In the genomic region with DNA sequence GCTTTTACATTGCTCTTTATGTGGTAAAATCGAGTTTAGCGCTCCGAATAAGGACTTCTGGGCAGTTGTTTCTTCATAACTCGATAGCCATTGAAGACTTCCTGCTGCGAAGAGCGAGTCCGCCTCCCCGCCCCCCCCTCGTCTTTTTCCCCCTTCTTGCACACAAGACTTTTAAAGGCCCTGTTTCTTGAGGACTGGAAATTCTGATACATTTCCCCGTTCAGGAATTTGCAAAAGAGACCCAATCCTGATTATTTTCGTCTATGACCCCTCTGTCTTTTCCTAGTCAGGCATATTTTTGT, we compare ENCODE assay signal across 2 cellular contexts.
TF ChIP-seq lines count a peak whose summit lies in the region.

No MANE protein-coding gene starts in this region.

TF ChIP-seq in K562, 482 proteins besides CTCF, POLR2A, EP300 and RAD21 (continues in another document):
- TF ChIP-seq ZNF197 (CRISPR knock-in tag; IDR thresholded peaks at IDR 0.05; ENCODE audit: low read depth): 0 out of 2 replicates have a peak, but pooled peaks have one; percentile 15
- TF ChIP-seq PRPF4 (IDR thresholded peaks at IDR 0.05; ENCODE audit: insufficient read depth, low read depth, low read length, poor library complexity, severe bottlenecking): no peak
- TF ChIP-seq, protein P1, sequence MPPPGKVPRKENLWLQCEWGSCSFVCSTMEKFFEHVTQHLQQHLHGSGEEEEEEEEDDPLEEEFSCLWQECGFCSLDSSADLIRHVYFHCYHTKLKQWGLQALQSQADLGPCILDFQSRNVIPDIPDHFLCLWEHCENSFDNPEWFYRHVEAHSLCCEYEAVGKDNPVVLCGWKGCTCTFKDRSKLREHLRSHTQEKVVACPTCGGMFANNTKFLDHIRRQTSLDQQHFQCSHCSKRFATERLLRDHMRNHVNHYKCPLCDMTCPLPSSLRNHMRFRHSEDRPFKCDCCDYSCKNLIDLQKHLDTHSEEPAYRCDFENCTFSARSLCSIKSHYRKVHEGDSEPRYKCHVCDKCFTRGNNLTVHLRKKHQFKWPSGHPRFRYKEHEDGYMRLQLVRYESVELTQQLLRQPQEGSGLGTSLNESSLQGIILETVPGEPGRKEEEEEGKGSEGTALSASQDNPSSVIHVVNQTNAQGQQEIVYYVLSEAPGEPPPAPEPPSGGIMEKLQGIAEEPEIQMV (tag; conservative IDR thresholded peaks at IDR 0.05; ENCODE audit: low read depth): 0 out of 2 replicates have a peak, but pooled peaks have one; percentile 36
- TF ChIP-seq, protein P2, sequence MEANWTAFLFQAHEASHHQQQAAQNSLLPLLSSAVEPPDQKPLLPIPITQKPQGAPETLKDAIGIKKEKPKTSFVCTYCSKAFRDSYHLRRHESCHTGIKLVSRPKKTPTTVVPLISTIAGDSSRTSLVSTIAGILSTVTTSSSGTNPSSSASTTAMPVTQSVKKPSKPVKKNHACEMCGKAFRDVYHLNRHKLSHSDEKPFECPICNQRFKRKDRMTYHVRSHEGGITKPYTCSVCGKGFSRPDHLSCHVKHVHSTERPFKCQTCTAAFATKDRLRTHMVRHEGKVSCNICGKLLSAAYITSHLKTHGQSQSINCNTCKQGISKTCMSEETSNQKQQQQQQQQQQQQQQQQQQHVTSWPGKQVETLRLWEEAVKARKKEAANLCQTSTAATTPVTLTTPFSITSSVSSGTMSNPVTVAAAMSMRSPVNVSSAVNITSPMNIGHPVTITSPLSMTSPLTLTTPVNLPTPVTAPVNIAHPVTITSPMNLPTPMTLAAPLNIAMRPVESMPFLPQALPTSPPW (CRISPR knock-in tag; IDR thresholded peaks at IDR 0.05): peak; percentile 88
- TF ChIP-seq, protein P3, sequence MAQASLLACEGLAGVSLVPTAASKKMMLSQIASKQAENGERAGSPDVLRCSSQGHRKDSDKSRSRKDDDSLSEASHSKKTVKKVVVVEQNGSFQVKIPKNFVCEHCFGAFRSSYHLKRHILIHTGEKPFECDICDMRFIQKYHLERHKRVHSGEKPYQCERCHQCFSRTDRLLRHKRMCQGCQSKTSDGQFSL (CRISPR knock-in tag; IDR thresholded peaks at IDR 0.05): peak; percentile 82
- TF ChIP-seq, protein P3 (tag; IDR thresholded peaks at IDR 0.05): peak in 1 of 2 experiments; percentile 78; a peak in 2 of 4 replicates
- peak; percentile 44; the same call in 1 of the 2 replicates for TF ChIP-seq NFATC3 (IDR thresholded peaks at IDR 0.05)
- 0 out of 4 replicates have a peak, but pooled peaks of 1 of the 2 experiments have one; percentile 9 for TF ChIP-seq MAZ (CRISPR knock-in tag; conservative IDR thresholded peaks at IDR 0.05 in 1 of 2, IDR thresholded peaks at IDR 0.05 in 1 of 2)
- TF ChIP-seq, protein P4, sequence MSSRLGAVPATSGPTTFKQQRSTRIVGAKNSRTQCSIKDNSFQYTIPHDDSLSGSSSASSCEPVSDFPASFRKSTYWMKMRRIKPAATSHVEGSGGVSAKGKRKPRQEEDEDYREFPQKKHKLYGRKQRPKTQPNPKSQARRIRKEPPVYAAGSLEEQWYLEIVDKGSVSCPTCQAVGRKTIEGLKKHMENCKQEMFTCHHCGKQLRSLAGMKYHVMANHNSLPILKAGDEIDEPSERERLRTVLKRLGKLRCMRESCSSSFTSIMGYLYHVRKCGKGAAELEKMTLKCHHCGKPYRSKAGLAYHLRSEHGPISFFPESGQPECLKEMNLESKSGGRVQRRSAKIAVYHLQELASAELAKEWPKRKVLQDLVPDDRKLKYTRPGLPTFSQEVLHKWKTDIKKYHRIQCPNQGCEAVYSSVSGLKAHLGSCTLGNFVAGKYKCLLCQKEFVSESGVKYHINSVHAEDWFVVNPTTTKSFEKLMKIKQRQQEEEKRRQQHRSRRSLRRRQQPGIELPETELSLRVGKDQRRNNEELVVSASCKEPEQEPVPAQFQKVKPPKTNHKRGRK (tag; IDR thresholded peaks at IDR 0.05): 0 out of 2 replicates have a peak, but pooled peaks have one; percentile 10
- peak; percentile 51 for TF ChIP-seq PHF20 (IDR thresholded peaks at IDR 0.05; ENCODE audit: partially characterized antibody)
- 0 out of 2 replicates have a peak, but pooled peaks have one; percentile 41 for TF ChIP-seq ILF3 (IDR thresholded peaks at IDR 0.05; ENCODE audit: borderline replicate concordance)
- TF ChIP-seq BACH1 (tag; IDR thresholded peaks at IDR 0.05): 0 out of 2 replicates have a peak, but pooled peaks have one; percentile 50
- TF ChIP-seq, protein P5, sequence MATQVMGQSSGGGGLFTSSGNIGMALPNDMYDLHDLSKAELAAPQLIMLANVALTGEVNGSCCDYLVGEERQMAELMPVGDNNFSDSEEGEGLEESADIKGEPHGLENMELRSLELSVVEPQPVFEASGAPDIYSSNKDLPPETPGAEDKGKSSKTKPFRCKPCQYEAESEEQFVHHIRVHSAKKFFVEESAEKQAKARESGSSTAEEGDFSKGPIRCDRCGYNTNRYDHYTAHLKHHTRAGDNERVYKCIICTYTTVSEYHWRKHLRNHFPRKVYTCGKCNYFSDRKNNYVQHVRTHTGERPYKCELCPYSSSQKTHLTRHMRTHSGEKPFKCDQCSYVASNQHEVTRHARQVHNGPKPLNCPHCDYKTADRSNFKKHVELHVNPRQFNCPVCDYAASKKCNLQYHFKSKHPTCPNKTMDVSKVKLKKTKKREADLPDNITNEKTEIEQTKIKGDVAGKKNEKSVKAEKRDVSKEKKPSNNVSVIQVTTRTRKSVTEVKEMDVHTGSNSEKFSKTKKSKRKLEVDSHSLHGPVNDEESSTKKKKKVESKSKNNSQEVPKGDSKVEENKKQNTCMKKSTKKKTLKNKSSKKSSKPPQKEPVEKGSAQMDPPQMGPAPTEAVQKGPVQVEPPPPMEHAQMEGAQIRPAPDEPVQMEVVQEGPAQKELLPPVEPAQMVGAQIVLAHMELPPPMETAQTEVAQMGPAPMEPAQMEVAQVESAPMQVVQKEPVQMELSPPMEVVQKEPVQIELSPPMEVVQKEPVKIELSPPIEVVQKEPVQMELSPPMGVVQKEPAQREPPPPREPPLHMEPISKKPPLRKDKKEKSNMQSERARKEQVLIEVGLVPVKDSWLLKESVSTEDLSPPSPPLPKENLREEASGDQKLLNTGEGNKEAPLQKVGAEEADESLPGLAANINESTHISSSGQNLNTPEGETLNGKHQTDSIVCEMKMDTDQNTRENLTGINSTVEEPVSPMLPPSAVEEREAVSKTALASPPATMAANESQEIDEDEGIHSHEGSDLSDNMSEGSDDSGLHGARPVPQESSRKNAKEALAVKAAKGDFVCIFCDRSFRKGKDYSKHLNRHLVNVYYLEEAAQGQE (CRISPR knock-in tag; IDR thresholded peaks at IDR 0.05; ENCODE audit: low read depth): no peak
- TF ChIP-seq SAP30 (IDR thresholded peaks at IDR 0.05; ENCODE audit: borderline replicate concordance, insufficient read depth, low read depth, low read length, poor library complexity, severe bottlenecking): no peak
- peak; percentile 18 for TF ChIP-seq SMARCB1 (IDR thresholded peaks at IDR 0.05; ENCODE audit: insufficient read length, low read depth)
- TF ChIP-seq ZC3H8 (IDR thresholded peaks at IDR 0.05): no peak
- TF ChIP-seq YY1 (IDR thresholded peaks at IDR 0.05; ENCODE audit: borderline replicate concordance in 1 of 3, control insufficient read depth in 1 of 3, extremely low read depth in 1 of 3, insufficient read depth in 3 of 3, insufficient read length in 1 of 3, insufficient replicate concordance in 2 of 3, low read depth in 1 of 3, low read length in 2 of 3): peak in 1 of 3 experiments; percentile 25

TF ChIP-seq in HepG2, 621 proteins besides CTCF, POLR2A, EP300 and RAD21 (continues in another document):
- no peak; the same call in 1 of the 2 replicates for TF ChIP-seq KAT7 (CRISPR knock-in tag; IDR thresholded peaks at IDR 0.05; ENCODE audit: borderline replicate concordance)
- 0 out of 2 replicates have a peak, but pooled peaks have one; percentile 2 for TF ChIP-seq NR2F2 (IDR thresholded peaks at IDR 0.05; ENCODE audit: borderline replicate concordance, low read depth)
- TF ChIP-seq, protein P6, sequence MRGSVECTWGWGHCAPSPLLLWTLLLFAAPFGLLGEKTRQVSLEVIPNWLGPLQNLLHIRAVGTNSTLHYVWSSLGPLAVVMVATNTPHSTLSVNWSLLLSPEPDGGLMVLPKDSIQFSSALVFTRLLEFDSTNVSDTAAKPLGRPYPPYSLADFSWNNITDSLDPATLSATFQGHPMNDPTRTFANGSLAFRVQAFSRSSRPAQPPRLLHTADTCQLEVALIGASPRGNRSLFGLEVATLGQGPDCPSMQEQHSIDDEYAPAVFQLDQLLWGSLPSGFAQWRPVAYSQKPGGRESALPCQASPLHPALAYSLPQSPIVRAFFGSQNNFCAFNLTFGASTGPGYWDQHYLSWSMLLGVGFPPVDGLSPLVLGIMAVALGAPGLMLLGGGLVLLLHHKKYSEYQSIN (CRISPR knock-in tag; IDR thresholded peaks at IDR 0.05; ENCODE audit: borderline replicate concordance): no peak
- TF ChIP-seq PHF8 (CRISPR knock-in tag; IDR thresholded peaks at IDR 0.05): no peak
- no peak for TF ChIP-seq ZNF616 (CRISPR knock-in tag; IDR thresholded peaks at IDR 0.05; ENCODE audit: low read depth)
- no peak for TF ChIP-seq PHF21A (CRISPR knock-in tag; IDR thresholded peaks at IDR 0.05)
- no peak for TF ChIP-seq SAP130 (CRISPR knock-in tag; IDR thresholded peaks at IDR 0.05; ENCODE audit: low read depth)
- no peak for TF ChIP-seq ZNF816 (CRISPR knock-in tag; IDR thresholded peaks at IDR 0.05; ENCODE audit: borderline replicate concordance)
- TF ChIP-seq, protein P7, sequence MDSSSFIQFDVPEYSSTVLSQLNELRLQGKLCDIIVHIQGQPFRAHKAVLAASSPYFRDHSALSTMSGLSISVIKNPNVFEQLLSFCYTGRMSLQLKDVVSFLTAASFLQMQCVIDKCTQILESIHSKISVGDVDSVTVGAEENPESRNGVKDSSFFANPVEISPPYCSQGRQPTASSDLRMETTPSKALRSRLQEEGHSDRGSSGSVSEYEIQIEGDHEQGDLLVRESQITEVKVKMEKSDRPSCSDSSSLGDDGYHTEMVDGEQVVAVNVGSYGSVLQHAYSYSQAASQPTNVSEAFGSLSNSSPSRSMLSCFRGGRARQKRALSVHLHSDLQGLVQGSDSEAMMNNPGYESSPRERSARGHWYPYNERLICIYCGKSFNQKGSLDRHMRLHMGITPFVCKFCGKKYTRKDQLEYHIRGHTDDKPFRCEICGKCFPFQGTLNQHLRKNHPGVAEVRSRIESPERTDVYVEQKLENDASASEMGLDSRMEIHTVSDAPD (CRISPR knock-in tag; IDR thresholded peaks at IDR 0.05): no peak
- 0 out of 2 replicates have a peak, but pooled peaks have one; percentile 15 for TF ChIP-seq DNMT3B (CRISPR knock-in tag; conservative IDR thresholded peaks at IDR 0.05)
- TF ChIP-seq, protein P8, sequence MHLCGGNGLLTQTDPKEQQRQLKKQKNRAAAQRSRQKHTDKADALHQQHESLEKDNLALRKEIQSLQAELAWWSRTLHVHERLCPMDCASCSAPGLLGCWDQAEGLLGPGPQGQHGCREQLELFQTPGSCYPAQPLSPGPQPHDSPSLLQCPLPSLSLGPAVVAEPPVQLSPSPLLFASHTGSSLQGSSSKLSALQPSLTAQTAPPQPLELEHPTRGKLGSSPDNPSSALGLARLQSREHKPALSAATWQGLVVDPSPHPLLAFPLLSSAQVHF (CRISPR knock-in tag; IDR thresholded peaks at IDR 0.05): no peak
- no peak for TF ChIP-seq ZBTB3 (CRISPR knock-in tag; IDR thresholded peaks at IDR 0.05; ENCODE audit: borderline replicate concordance, low read depth)
- no peak for TF ChIP-seq EZH2 (conservative IDR thresholded peaks at IDR 0.05; ENCODE audit: low read depth, low read length)
- TF ChIP-seq, protein P9, sequence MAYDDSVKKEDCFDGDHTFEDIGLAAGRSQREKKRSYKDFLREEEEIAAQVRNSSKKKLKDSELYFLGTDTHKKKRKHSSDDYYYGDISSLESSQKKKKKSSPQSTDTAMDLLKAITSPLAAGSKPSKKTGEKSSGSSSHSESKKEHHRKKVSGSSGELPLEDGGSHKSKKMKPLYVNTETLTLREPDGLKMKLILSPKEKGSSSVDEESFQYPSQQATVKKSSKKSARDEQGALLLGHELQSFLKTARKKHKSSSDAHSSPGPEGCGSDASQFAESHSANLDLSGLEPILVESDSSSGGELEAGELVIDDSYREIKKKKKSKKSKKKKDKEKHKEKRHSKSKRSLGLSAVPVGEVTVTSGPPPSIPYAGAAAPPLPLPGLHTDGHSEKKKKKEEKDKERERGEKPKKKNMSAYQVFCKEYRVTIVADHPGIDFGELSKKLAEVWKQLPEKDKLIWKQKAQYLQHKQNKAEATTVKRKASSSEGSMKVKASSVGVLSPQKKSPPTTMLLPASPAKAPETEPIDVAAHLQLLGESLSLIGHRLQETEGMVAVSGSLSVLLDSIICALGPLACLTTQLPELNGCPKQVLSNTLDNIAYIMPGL (CRISPR knock-in tag; IDR thresholded peaks at IDR 0.05; ENCODE audit: borderline replicate concordance in 1 of 2, low read depth in 1 of 2): no peak
- no peak for TF ChIP-seq PRMT3 (CRISPR knock-in tag; IDR thresholded peaks at IDR 0.05; ENCODE audit: borderline replicate concordance, low read depth)
- TF ChIP-seq ZNF333 (CRISPR knock-in tag; IDR thresholded peaks at IDR 0.05; ENCODE audit: borderline replicate concordance): no peak
- no peak for TF ChIP-seq PAX8 (CRISPR knock-in tag; IDR thresholded peaks at IDR 0.05; ENCODE audit: borderline replicate concordance)
- TF ChIP-seq ZNF34 (CRISPR knock-in tag; IDR thresholded peaks at IDR 0.05; ENCODE audit: borderline replicate concordance): no peak
- 0 out of 2 replicates have a peak, but pooled peaks have one; percentile 14 for TF ChIP-seq BRD4 (CRISPR knock-in tag; IDR thresholded peaks at IDR 0.05)
- no peak for TF ChIP-seq POGZ (CRISPR knock-in tag; IDR thresholded peaks at IDR 0.05)
- 0 out of 2 replicates have a peak, but pooled peaks have one; percentile 4 for TF ChIP-seq ZNF329 (CRISPR knock-in tag; IDR thresholded peaks at IDR 0.05; ENCODE audit: low read depth)
- TF ChIP-seq POLR2G (IDR thresholded peaks at IDR 0.05; ENCODE audit: low read depth, low read length): peak; percentile 22; the same call in 1 of the 2 replicates
- no peak for TF ChIP-seq CCAR2 (optimal IDR thresholded peaks at IDR 0.05; ENCODE audit: low read depth, low read length)
- TF ChIP-seq HNRNPH1 (optimal IDR thresholded peaks at IDR 0.05; ENCODE audit: low read depth, low read length): no peak
- no peak for TF ChIP-seq ERF (CRISPR knock-in tag; IDR thresholded peaks at IDR 0.05)
- 0 out of 2 replicates have a peak, but pooled peaks have one; percentile 6 for TF ChIP-seq ZNF33A (CRISPR knock-in tag; IDR thresholded peaks at IDR 0.05; ENCODE audit: borderline replicate concordance)
- TF ChIP-seq, protein P10, sequence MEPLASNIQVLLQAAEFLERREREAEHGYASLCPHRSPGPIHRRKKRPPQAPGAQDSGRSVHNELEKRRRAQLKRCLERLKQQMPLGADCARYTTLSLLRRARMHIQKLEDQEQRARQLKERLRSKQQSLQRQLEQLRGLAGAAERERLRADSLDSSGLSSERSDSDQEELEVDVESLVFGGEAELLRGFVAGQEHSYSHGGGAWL (CRISPR knock-in tag; IDR thresholded peaks at IDR 0.05): no peak
- TF ChIP-seq ZNF788 (CRISPR knock-in tag; IDR thresholded peaks at IDR 0.05; ENCODE audit: borderline replicate concordance): no peak
- no peak for TF ChIP-seq ZC3H4 (CRISPR knock-in tag; IDR thresholded peaks at IDR 0.05; ENCODE audit: borderline replicate concordance)
- no peak for TF ChIP-seq ZNF496 (CRISPR knock-in tag; IDR thresholded peaks at IDR 0.05; ENCODE audit: insufficient replicate concordance)
- no peak for TF ChIP-seq NRL (CRISPR knock-in tag; IDR thresholded peaks at IDR 0.05; ENCODE audit: borderline replicate concordance)
- no peak for TF ChIP-seq AGO1 (IDR thresholded peaks at IDR 0.05; ENCODE audit: low read depth, low read length, poor library complexity, severe bottlenecking)
- no peak for TF ChIP-seq SRY (CRISPR knock-in tag; IDR thresholded peaks at IDR 0.05)
- no peak for TF ChIP-seq ZNF263 (CRISPR knock-in tag; IDR thresholded peaks at IDR 0.05)
